Comparison of ENCODE assay signal across 19 cellular contexts in the genomic region with DNA sequence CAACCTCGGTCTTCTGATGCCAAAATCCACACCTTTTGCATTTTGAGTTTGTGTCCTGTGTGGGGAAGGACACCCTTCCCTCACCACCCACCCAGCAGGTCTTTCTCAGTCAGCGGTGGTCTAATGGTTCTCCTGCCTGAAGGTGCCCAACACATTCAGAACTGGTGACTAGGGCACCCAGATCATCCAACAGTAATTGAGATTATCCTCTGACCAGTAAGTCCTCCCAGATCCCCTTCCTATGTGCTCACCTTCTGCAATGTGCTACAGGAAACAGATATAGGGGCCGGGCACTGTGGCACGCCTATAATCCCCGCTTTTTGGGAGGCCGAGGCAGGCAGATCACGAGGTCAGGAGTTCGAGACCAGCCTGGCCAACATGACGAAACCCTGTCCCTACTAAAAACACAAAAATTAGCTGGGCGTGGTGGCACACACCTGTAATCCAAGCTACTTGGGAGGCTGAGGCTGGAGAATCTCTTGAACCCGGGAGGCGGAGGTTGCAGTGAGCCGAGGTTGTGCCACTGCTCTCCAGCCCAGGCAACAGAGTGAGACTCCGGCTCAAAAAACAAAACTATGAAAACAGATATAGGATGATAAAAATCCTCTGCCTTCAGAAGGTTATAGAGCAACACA. TPM values are rescaled to one million over a fixed set of nuclear protein-coding genes. Genes with fewer than 3 reads are reported as not detected.
"Had no signal": no experiment of that assay in that cellular context is flagged by ENCODE, and none has a peak within 500 bp of the region (broad histone marks: within the 10 kb centered on the region; RNA-seq: fewer than 3 reads in every experiment).

No MANE protein-coding gene starts in this region.

- ATAC-seq: activated T-helper 17 cell treated with anti-CD3 and anti-CD28 coated beads, Interleukin-2, amount 50 U/mL, for 72 hours; mucosa of descending colon; naive thymus-derived CD4-positive, alpha-beta T cell; T-helper 17 cell had no signal

- H3K36me3 ChIP-seq: adrenal gland, breast epithelium, heart right ventricle, neural progenitor cell, tibial nerve had no signal

- H3K27ac ChIP-seq: adrenal gland, breast epithelium, neural progenitor cell, SK-N-MC, skin epidermis, tibial nerve had no signal

- H3K4me3 ChIP-seq: adrenal gland, breast epithelium, coronary artery, mucosa of descending colon, neural progenitor cell, SK-N-MC, skin epidermis, tibial nerve had no signal

- H3K27me3 ChIP-seq: adrenal gland, breast epithelium, heart right ventricle, tibial nerve had no signal

- H3K4me1 ChIP-seq: breast epithelium had no signal

- DNase-seq: activated CD4-positive, alpha-beta memory T cell treated with anti-CD3 and anti-CD28 coated beads, Interleukin-2, amount 10 ng/mL, durations not matched to agents 7 days and 5 days; activated CD4-positive, alpha-beta T cell treated with anti-CD3 and anti-CD28 coated beads, Interleukin-2, amount 10 ng/mL, durations not matched to agents 24 days and 14 days; activated T-cell treated with anti-CD3 and anti-CD28 coated beads, Interleukin-2, amount 50 U/mL, for 24 hours; adrenal gland; islet precursor cell; left cardiac atrium; mucosa of descending colon; stimulated activated CD4-positive, alpha-beta T cell treated with anti-CD3 and anti-CD28 coated beads, Interleukin-1b, Interleukin-23, amount 100 ng/mL, for 48 hours; SW 1271; T-helper 17 cell had no signal

- H3K9ac ChIP-seq: neural progenitor cell had no signal

- H3K9me3 ChIP-seq: adrenal gland, breast epithelium, heart right ventricle, mucosa of descending colon, tibial nerve had no signal

RNA-seq across cellular contexts. Expression of gene REEP1, which starts 56.2 kb away (rescaled TPM):
- total RNA-seq: activated CD4-positive, alpha-beta memory T cell treated with anti-CD3 and anti-CD28 coated beads, Interleukin-2, amount 10 ng/mL, durations not matched to agents 7 days and 5 days had no signal
